Comparison of ENCODE assay signal across 6 cellular contexts in the genomic region with DNA sequence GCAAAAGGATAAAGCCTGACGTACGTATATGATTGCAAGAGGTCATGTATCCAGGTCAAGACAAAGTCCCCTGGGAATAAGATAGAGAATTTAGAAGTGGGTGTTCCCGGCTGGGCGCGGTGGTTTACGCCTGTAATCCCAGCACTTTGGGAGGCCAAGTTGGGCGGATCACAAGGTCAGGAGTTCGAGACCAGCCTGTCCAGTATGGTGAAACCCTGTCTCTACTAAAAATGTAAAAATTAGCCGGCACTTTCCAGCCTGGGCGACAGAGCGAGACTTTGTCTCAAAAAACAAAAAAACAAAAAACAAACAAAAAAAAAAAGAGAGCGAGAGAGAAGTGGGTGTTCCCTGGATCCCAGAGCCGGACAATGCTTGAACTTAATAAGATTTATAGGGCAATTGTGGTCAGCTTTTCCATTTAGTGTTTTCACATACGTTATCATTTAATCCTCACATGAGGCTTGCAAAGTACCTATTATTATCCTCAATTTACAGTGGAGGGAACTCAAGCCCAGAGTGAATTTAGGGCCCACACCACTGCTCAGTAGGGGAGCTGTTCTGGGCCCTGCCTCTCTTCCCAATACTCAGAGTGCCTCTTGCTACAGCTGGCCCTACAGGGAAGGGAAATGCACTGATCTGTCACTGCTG. TPM values are rescaled to one million over a fixed set of nuclear protein-coding genes. Genes with fewer than 3 reads are reported as not detected.
DNase-seq lines count a peak whose midpoint lies in the region; TF ChIP-seq lines count a peak whose summit lies in the region.

No MANE protein-coding gene starts in this region.

- H3K9me3 ChIP-seq in left ventricle myocardium inferior (replicated peaks): no peaks in the 10 kb centered on the region
- no peaks in the 10 kb centered on the region for H3K9me3 ChIP-seq in hepatocyte (ENCODE audit: low read depth)

- peaks cover 32% of the 10 kb centered on the region for H3K27me3 ChIP-seq in left ventricle myocardium inferior (ENCODE audit: low read depth)
- H3K27me3 ChIP-seq in hepatocyte: no peaks in the 10 kb centered on the region

- no peak overlapping the region for H2AFZ ChIP-seq in hepatocyte

- H3K4me3 ChIP-seq in left ventricle myocardium inferior: peak overlapping the region; percentile 90
- peak overlapping the region; percentile 99 for H3K4me3 ChIP-seq in hepatocyte

- H3K4me1 ChIP-seq in left ventricle myocardium inferior (peaks cover 55% of the 10 kb centered on the region), hepatocyte (ENCODE audit: insufficient read depth) (peaks cover 21% of the 10 kb centered on the region)

- peak overlapping the region; percentile 92 for H3K4me2 ChIP-seq in hepatocyte

- H3K27ac ChIP-seq in left ventricle myocardium inferior (replicated peaks) (no peak overlapping the region), hepatocyte (peak overlapping the region; percentile 99)

- WGBS in hepatocyte (ENCODE audit: low lambda C conversion rate, missing lambda C conversion rate): 80% methylated on average over 14 of the region's 14 CpGs

- DNase-seq in left ventricle myocardium inferior: no peak
- DNase-seq in cardiac septum (ENCODE audit: low spot score): no peak
- DNase-seq in hepatocyte (ENCODE audit: low spot score): no peak
- no peak for DNase-seq in medulla oblongata (ENCODE audit: extremely low spot score)
- no peak for DNase-seq in NCI-H345 treated with DMSO at 0.1 percent for 48 hours (lab: John Stamatoyannopoulos, UW; ENCODE audit: unreplicated experiment)
- DNase-seq in HuH-7.5 (ENCODE audit: low spot score): no peak

- no peak for TF ChIP-seq CTCF in left ventricle myocardium inferior (IDR thresholded peaks at IDR 0.05; ENCODE audit: borderline replicate concordance)
- no peak for TF ChIP-seq CTCF in hepatocyte (IDR thresholded peaks at IDR 0.05; ENCODE audit: poor library complexity)

- no peaks in the 10 kb centered on the region for H3K9me2 ChIP-seq in hepatocyte (replicated peaks; ENCODE audit: insufficient read depth)

- H3K36me3 ChIP-seq in left ventricle myocardium inferior (no peaks in the 10 kb centered on the region), hepatocyte (replicated peaks; ENCODE audit: insufficient read depth, low read depth) (no peaks in the 10 kb centered on the region)

- intact Hi-C loops in left ventricle myocardium inferior (cut with micrococcal nuclease) (loop anchor here (5.0 kb wide), 1 partner anchor 99 kb away; no protein-coding TSS in a partner anchor), cardiac septum (cut with DNase I) (loop anchor here (2.0 to 5.0 kb wide), 3 partner anchors 56 to 101 kb away; a partner anchor contains a TSS)

- peaks cover 11% of the 10 kb centered on the region for H3K79me2 ChIP-seq in hepatocyte

- no peaks in the 10 kb centered on the region for H4K20me1 ChIP-seq in hepatocyte (ENCODE audit: insufficient read depth, poor library complexity, severe bottlenecking)

RNA-seq across cellular contexts. Expression of a gene that starts 0.5 kb away (rescaled TPM):
- total RNA-seq in left ventricle myocardium inferior: not detected
- total RNA-seq in cardiac septum: not detected
- total RNA-seq in hepatocyte: 36.4 and 40.1 TPM in 2 replicates
- polyA plus RNA-seq in hepatocyte: 80.7 and 100.0 TPM in 2 replicates

RNA-seq across cellular contexts. Expression of a gene that starts 2.1 kb away (rescaled TPM):
- total RNA-seq in left ventricle myocardium inferior: 0.63 TPM
- total RNA-seq in cardiac septum: 0.97 TPM
- 0.33 TPM in 1 of 2 replicates, not detected in the other for total RNA-seq in hepatocyte
- 2.7 and 4.3 TPM in 2 replicates for polyA plus RNA-seq in hepatocyte

RNA-seq across cellular contexts. Expression of a gene that starts 7.7 kb away (rescaled TPM):
- total RNA-seq in left ventricle myocardium inferior (183 TPM), cardiac septum (147 TPM), hepatocyte (126 and 154 TPM in 2 replicates)
- polyA plus RNA-seq in hepatocyte: 287 and 295 TPM in 2 replicates

RNA-seq across cellular contexts. Expression of a gene that starts 16.6 kb away (rescaled TPM):
- total RNA-seq in left ventricle myocardium inferior (not detected), cardiac septum (not detected), hepatocyte (16.7 and 20.8 TPM in 2 replicates)
- polyA plus RNA-seq in hepatocyte: 42.6 and 54.0 TPM in 2 replicates

Comparison
In these comparisons a context has a peak if more than half of its experiments do, and no peak if none do; other contexts are left out.
1. RNA of a gene that starts 0.5 kb away (total RNA-seq): 36.4 to 40.1 TPM in hepatocyte; not detected in cardiac septum (single experiment) and not detected in left ventricle myocardium inferior (single experiment); every median in the first group is over 10 times any median in the second.